Comparison of ENCODE assay signal across 16 cellular contexts in the genomic region with DNA sequence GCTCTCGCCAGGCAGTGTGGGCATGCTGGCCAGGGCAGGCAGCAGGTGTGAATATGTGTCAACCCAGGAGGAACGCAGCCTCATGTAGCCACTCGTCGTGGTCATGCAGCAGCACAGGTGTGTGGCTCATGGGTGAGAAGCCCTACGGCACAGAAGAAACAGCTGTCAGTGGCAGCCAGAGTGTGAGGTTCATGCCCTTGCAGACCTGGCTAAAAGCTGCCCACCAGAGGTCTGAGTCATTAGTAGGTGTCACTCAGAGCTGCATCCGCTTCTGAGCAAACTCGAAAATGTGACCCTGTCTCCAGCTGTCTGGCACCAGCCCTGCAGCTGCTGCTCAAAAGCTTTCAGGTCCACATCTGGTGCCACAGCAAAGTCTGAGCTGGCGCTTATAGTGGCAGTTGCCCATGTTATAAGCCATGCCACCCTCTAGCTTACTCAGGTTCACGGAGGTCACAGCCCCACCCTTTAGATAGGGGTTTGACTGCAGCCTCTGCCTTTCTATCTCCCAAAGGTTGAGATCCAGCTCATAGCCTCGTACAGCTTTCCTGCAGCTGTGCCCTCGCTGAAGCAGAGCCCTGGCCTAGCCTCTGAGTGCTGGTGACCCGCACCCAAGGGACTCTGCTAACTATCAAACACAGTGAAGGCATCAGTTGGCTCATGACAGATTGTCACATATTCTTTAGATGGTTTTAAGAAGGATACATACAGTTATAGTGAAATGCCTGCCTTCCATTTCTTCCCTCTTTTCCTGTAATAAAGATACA.
DNase-seq lines count a peak whose midpoint lies in the region; ATAC-seq and TF ChIP-seq lines count a peak whose summit lies in the region.
"Had no signal": no experiment of that assay in that cellular context is flagged by ENCODE, and none has a peak within 500 bp of the region (broad histone marks: within the 10 kb centered on the region; RNA-seq: fewer than 3 reads in every experiment).

No MANE protein-coding gene starts in this region.

- no peak overlapping the region for H3K27ac ChIP-seq in endodermal cell (ENCODE audit: low read depth, low read length)
- H3K27ac ChIP-seq: body of pancreas, Peyer's patch, skin epidermis had no signal

- no peak overlapping the region for H3K4me3 Mint-ChIP-seq in endodermal cell
- H3K4me3 Mint-ChIP-seq: memory B cell had no signal

- peak; percentile 70 for ATAC-seq in GM18861 (IDR thresholded peaks at IDR 0.05; ENCODE audit: unreplicated experiment)
- ATAC-seq in GM21447 (IDR thresholded peaks at IDR 0.05; ENCODE audit: unreplicated experiment) = peak; percentile 61
- peak; percentile 76 for ATAC-seq in HG03354 (IDR thresholded peaks at IDR 0.05; ENCODE audit: poor library complexity, severe bottlenecking, unreplicated experiment)
- ATAC-seq in left ventricle myocardium superior = no peak
- ATAC-seq: body of pancreas had no signal

- no peaks in the 10 kb centered on the region for H3K36me3 ChIP-seq in endodermal cell (ENCODE audit: control insufficient read depth, insufficient read depth, low read length)
- H3K36me3 ChIP-seq: Peyer's patch had no signal

- peaks cover 6% of the 10 kb centered on the region for H3K9me3 ChIP-seq in endodermal cell (ENCODE audit: control insufficient read depth, low read length)
- H3K9me3 ChIP-seq: body of pancreas, Peyer's patch had no signal

- intact Hi-C loops in left ventricle myocardium superior (cut with micrococcal nuclease) = no loop called here

- DNase-seq in endodermal cell (peak; percentile 57), left ventricle myocardium superior (no peak), GM13977 (ENCODE audit: low spot score) (no peak), NCI-H1048 (lab: John Stamatoyannopoulos, UW) (no peak), NCI-H524 treated with DMSO at 0.1 percent for 48 hours (lab: John Stamatoyannopoulos, UW) (no peak)
- DNase-seq: activated gamma-delta T cell treated with Interleukin-2 at 50 U/mL for 16 hours, body of pancreas, NCI-H345, nucleus accumbens, Peyer's patch, substantia nigra had no signal

- peaks cover 5% of the 10 kb centered on the region for H3K36me3 Mint-ChIP-seq in endodermal cell (ENCODE audit: low read depth)
- H3K36me3 Mint-ChIP-seq: memory B cell had no signal

- H3K4me1 Mint-ChIP-seq in endodermal cell = no peaks in the 10 kb centered on the region
- H3K4me1 Mint-ChIP-seq: memory B cell had no signal

- WGBS in endodermal cell (ENCODE audit: insufficient coverage in 1 of 2, insufficient read length in 1 of 2), 2 experiments = 86% methylated on average over 11 to 12 of the region's 12 CpGs

- in situ Hi-C loops in GM13977 (cut with MboI; ENCODE audit: low pct_unique_long_range_greater_than_20kb, low sequenced_read_pairs, unreplicated experiment) = no loop called here

- H3K27me3 Mint-ChIP-seq in endodermal cell (ENCODE audit: insufficient read depth) = no peaks in the 10 kb centered on the region
- H3K27me3 Mint-ChIP-seq: memory B cell had no signal

- no peak overlapping the region for H3K4me3 ChIP-seq in endodermal cell (ENCODE audit: low read length)
- H3K4me3 ChIP-seq: body of pancreas, Peyer's patch, skin epidermis had no signal

- H3K27ac Mint-ChIP-seq in endodermal cell = no peak overlapping the region
- H3K27ac Mint-ChIP-seq: memory B cell had no signal

- H3K4me1 ChIP-seq in endodermal cell (ENCODE audit: control insufficient read depth, insufficient read depth, low read length) = peaks cover 4% of the 10 kb centered on the region
- H3K4me1 ChIP-seq: body of pancreas, Peyer's patch had no signal

- no peak for TF ChIP-seq CTCF in endodermal cell (conservative IDR thresholded peaks at IDR 0.05)
- no peak for TF ChIP-seq CTCF in GM13977 (IDR thresholded peaks at IDR 0.05; ENCODE audit: extremely low read depth, insufficient read depth, missing control alignments)

- H3K9me3 Mint-ChIP-seq in endodermal cell = peaks cover 22% of the 10 kb centered on the region

- H3K27me3 ChIP-seq in endodermal cell (ENCODE audit: control insufficient read depth, insufficient read depth, low read length, poor library complexity, severe bottlenecking) = no peaks in the 10 kb centered on the region
- H3K27me3 ChIP-seq: body of pancreas, Peyer's patch had no signal

- no peak overlapping the region for H3K9ac ChIP-seq in endodermal cell (ENCODE audit: extremely low read depth, low read length, poor library complexity, severe bottlenecking)
